34 cellular contexts compared by ENCODE assay signal in the genomic region with DNA sequence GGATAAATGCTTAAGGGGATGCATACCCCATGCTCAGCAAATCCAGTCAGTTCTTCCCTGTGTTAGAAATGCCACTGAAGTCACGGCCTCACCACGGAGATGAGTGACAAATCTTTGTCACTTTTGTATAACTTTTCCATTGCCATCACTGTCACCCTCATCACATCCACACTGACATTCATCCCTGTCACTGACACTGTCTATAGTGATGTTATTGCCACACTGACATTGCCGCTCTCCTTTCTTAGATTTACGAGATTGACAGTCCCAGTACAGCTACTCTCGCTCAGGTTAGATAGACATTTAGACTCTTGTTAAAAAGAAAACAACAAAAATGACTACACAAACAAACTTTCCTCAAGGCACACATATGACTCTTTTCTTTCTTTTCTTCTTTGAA.
"Had no signal": no experiment of that assay in that cellular context is flagged by ENCODE, and none has a peak within 500 bp of the region (broad histone marks: within the 10 kb centered on the region; RNA-seq: fewer than 3 reads in every experiment).

No MANE protein-coding gene starts in this region.

- H3K9ac ChIP-seq: KMS-11 had no signal

- H3K4me3 Mint-ChIP-seq: T-cell had no signal

- H3K27me3 Mint-ChIP-seq: T-cell had no signal

- H3K9me3 ChIP-seq: MG63, Peyer's patch, SJCRH30 had no signal

- ATAC-seq: PC-3, Right ventricle myocardium inferior, SK-N-SH treated with all-trans-retinoic acid at 6 μM for 48 hours, T-cell had no signal

- H3K27ac Mint-ChIP-seq: T-cell had no signal

- DNase-seq: Kasumi-1, MG63, NCI-H1048, NCI-H1092 treated with DMSO at 0.1 percent for 48 hours, NCI-H1105 treated with DMSO at 0.1 percent for 48 hours, NCI-H1417, NCI-H1436, NCI-H146, NCI-H1694, NCI-H187, NCI-H1930, NCI-H2029 treated with DMSO at 0.1 percent for 48 hours, NCI-H2081 treated with DMSO at 0.1 percent for 48 hours, NCI-H2107, NCI-H2171, NCI-H226, NCI-H446 treated with DMSO at 0.1 percent for 48 hours, NCI-H510A, NCI-H524, NCI-H526, NCI-H69, NCI-H748 treated with DMSO at 0.1 percent for 48 hours, NCI-H82, PC-3, Peyer's patch, RPMI8226, SHP77, SIG-M5, SJCRH30, T-cell had no signal

- H3K4me3 ChIP-seq: MG63, Peyer's patch, SJCRH30, SK-N-MC had no signal

- H3K27me3 ChIP-seq: MG63, Peyer's patch, SJCRH30 had no signal

- H3K4me1 ChIP-seq: Peyer's patch had no signal

- H3K36me3 Mint-ChIP-seq: T-cell had no signal

- H3K4me1 Mint-ChIP-seq: T-cell had no signal

- H3K27ac ChIP-seq: KMS-11, Peyer's patch, SK-N-MC had no signal

- H3K36me3 ChIP-seq: MG63, Peyer's patch, SJCRH30 had no signal

- H3K4me2 ChIP-seq: KMS-11 had no signal
